ENCODE assay signal across 16 cellular contexts in genomic region chr2:231810905-231811304, GRCh38. TPM values are rescaled to one million over a fixed set of nuclear protein-coding genes. Genes with fewer than 3 reads are reported as not detected.
DNase-seq lines count a peak whose midpoint lies in the region; ATAC-seq, FAIRE-seq and TF ChIP-seq lines count a peak whose summit lies in the region.
"Had no signal": no experiment of that assay in that cellular context is flagged by ENCODE, and none has a peak within 500 bp of the region (broad histone marks: within the 10 kb centered on the region; RNA-seq: fewer than 3 reads in every experiment).

No MANE protein-coding gene starts in this region.

- peak overlapping the region; percentile 41 for H3K4me2 ChIP-seq in keratinocyte (ENCODE audit: control insufficient read depth, extremely low read depth, insufficient read depth, low read depth, low read length)

- H3K4me3 ChIP-seq in AG09309 (ENCODE audit: control insufficient read depth, low read depth, low read length) (no peak overlapping the region), brain microvascular endothelial cell (ENCODE audit: low read depth, low read length) (no peak overlapping the region), keratinocyte (ENCODE audit: control insufficient read depth in 2 of 3, extremely low read depth in 1 of 3, insufficient read depth in 2 of 3, low read depth in 1 of 3, low read length in 3 of 3) (no peak overlapping the region)
- H3K4me3 ChIP-seq: esophagus muscularis mucosa had no signal

- no peaks in the 10 kb centered on the region for H4K20me1 ChIP-seq in keratinocyte (ENCODE audit: control insufficient read depth, extremely low read depth, insufficient read depth, low read length)

- FAIRE-seq in keratinocyte (lab: Jason Lieb, UNC), result peak; percentile 70
- FAIRE-seq: HepG2, islet of Langerhans had no signal

- no peaks in the 10 kb centered on the region for H3K79me2 ChIP-seq in keratinocyte (ENCODE audit: control insufficient read depth, insufficient read depth, low read length)

- H3K27ac ChIP-seq in brain microvascular endothelial cell (peak overlapping the region; percentile 27), keratinocyte (ENCODE audit: control insufficient read depth, insufficient read depth, low read length) (peak overlapping the region; percentile 4)
- H3K27ac ChIP-seq: esophagus muscularis mucosa had no signal

- TF ChIP-seq CTCF in AG09309 (IDR thresholded peaks at IDR 0.05; ENCODE audit: control insufficient read depth, insufficient read depth, low read depth, low read length, missing control alignments), result no peak
- TF ChIP-seq CTCF in brain microvascular endothelial cell (IDR thresholded peaks at IDR 0.05; ENCODE audit: low read depth, low read length, missing control alignments), result no peak
- no peak for TF ChIP-seq CTCF in keratinocyte (optimal IDR thresholded peaks at IDR 0.05 in 1 of 3, IDR thresholded peaks at IDR 0.05 in 1 of 3, conservative IDR thresholded peaks at IDR 0.05 in 1 of 3; ENCODE audit: extremely low read depth in 1 of 3, insufficient read depth in 2 of 3, low read length in 3 of 3)

- H3K27me3 ChIP-seq in brain microvascular endothelial cell (replicated peaks) (no peaks in the 10 kb centered on the region), keratinocyte (ENCODE audit: control insufficient read depth, extremely low read depth, insufficient read depth, low read length) (no peaks in the 10 kb centered on the region)
- H3K27me3 ChIP-seq: esophagus muscularis mucosa had no signal

- H3K9ac ChIP-seq in keratinocyte (ENCODE audit: control insufficient read depth, extremely low read depth, insufficient read depth, low read length), result no peak overlapping the region

- peaks cover 2% of the 10 kb centered on the region for H3K9me1 ChIP-seq in keratinocyte (ENCODE audit: control insufficient read depth, extremely low read depth, insufficient read depth, low read length)

- in situ Hi-C loops in brain microvascular endothelial cell (cut with HindIII; ENCODE audit: low pct_ligation_motif_present, low sequenced_read_pairs), result no loop called here

- no peak for ATAC-seq in GM19463 (IDR thresholded peaks at IDR 0.05; ENCODE audit: unreplicated experiment)
- ATAC-seq: HepG2, natural killer cell had no signal

- H3K9me3 ChIP-seq in keratinocyte (ENCODE audit: control insufficient read depth, low read depth, low read length), result no peaks in the 10 kb centered on the region

- H2AFZ ChIP-seq in keratinocyte (ENCODE audit: control insufficient read depth, low read length), result no peak overlapping the region

- dilution Hi-C loops in keratinocyte (cut with MboI; ENCODE audit: extremely low pct_ligation_motif_present, low sequenced_read_pairs), result no loop called here

- H3K36me3 ChIP-seq in brain microvascular endothelial cell (replicated peaks) (peaks cover 27% of the 10 kb centered on the region), keratinocyte (ENCODE audit: control insufficient read depth in 2 of 2, extremely low read depth in 1 of 2, insufficient read depth in 2 of 2, low read length in 2 of 2) (peaks cover 9 to 17% of the 10 kb centered on the region in 2 experiments)

- peaks cover 11% of the 10 kb centered on the region for H3K4me1 ChIP-seq in keratinocyte (ENCODE audit: control insufficient read depth, extremely low read depth, insufficient read depth, low read length)

- DNase-seq in AG09309 (ENCODE audit: low read depth) (peak; percentile 49), HT1080 (ENCODE audit: low read depth) (peak; percentile 72), brain microvascular endothelial cell (peak; percentile 68), keratinocyte (ENCODE audit: low read depth, low spot score) (no peak), NCI-H2171 treated with DMSO at 0.1 percent for 48 hours (lab: John Stamatoyannopoulos, UW) (no peak), UCSD-AML1 (lab: John Stamatoyannopoulos, UW; ENCODE audit: unreplicated experiment) (no peak), superior temporal gyrus (ENCODE audit: extremely low spot score) (no peak)
- DNase-seq: activated naive CD4-positive, alpha-beta T cell; CD4-positive, CD25-positive, alpha-beta regulatory T cell; natural killer cell; NCI-H1417; NCI-H69 had no signal

RNA-seq across cellular contexts. Expression of gene COPS7B, which starts 24.7 kb away (rescaled TPM):
- total RNA-seq in HT1080 (2014; rRNA removed; shearing (Covaris generic)), result 36.6 and 45.7 TPM in 2 replicates
- polyA plus RNA-seq in HT1080 (2015; cell fraction: cytosol; rRNA removed), result 48.5 and 50.0 TPM in 2 replicates
- 105 and 116 TPM in 2 replicates for polyA plus RNA-seq in HT1080 (2015; cell fraction: nucleus; rRNA removed)
- polyA plus RNA-seq in keratinocyte, result 45.9 to 62.2 TPM (median 53.3 TPM) in 3 replicates
- 42.3 TPM for polyA plus RNA-seq in keratinocyte (2011; ENCODE audit: low read depth)
- 32.0 and 39.4 TPM in 2 replicates for polyA plus RNA-seq in keratinocyte (2011; cell fraction: cytosol; rRNA removed)
- 125 and 141 TPM in 2 replicates for polyA plus RNA-seq in keratinocyte (2011; cell fraction: nucleus; rRNA removed)
- polyA plus RNA-seq in keratinocyte (2012; ENCODE audit: low replicate concordance), result 21.5 and 31.1 TPM in 2 replicates
- polyA minus RNA-seq in keratinocyte, result 29.4 to 39.3 TPM (median 31.3 TPM) in 3 replicates
- 24.7 TPM for polyA minus RNA-seq in keratinocyte (2011; cell fraction: cytosol; rRNA and poly(A)+ RNA removed)
- 18.0 and 28.2 TPM in 2 replicates for polyA minus RNA-seq in keratinocyte (2011; cell fraction: nucleus; rRNA and poly(A)+ RNA removed)

RNA-seq across cellular contexts. Expression of gene PDE6D, which starts 29.8 kb away (rescaled TPM):
- 14.3 and 20.5 TPM in 2 replicates for total RNA-seq in HT1080 (2014; rRNA removed; shearing (Covaris generic))
- 25.8 and 30.5 TPM in 2 replicates for polyA plus RNA-seq in HT1080 (2015; cell fraction: cytosol; rRNA removed)
- 7.4 and 12.0 TPM in 2 replicates for polyA plus RNA-seq in HT1080 (2015; cell fraction: nucleus; rRNA removed)
- 24.5 to 33.6 TPM (median 31.6 TPM) in 3 replicates for polyA plus RNA-seq in keratinocyte
- 5.3 TPM for polyA plus RNA-seq in keratinocyte (2011; ENCODE audit: low read depth)
- polyA plus RNA-seq in keratinocyte (2011; cell fraction: cytosol; rRNA removed), result 27.3 and 43.9 TPM in 2 replicates
- 15.9 and 17.9 TPM in 2 replicates for polyA plus RNA-seq in keratinocyte (2011; cell fraction: nucleus; rRNA removed)
- polyA plus RNA-seq in keratinocyte (2012; ENCODE audit: low replicate concordance), result 12.9 and 18.9 TPM in 2 replicates
- 9.2 to 12.4 TPM (median 12.1 TPM) in 3 replicates for polyA minus RNA-seq in keratinocyte
- 9.8 TPM for polyA minus RNA-seq in keratinocyte (2011; cell fraction: cytosol; rRNA and poly(A)+ RNA removed)
- polyA minus RNA-seq in keratinocyte (2011; cell fraction: nucleus; rRNA and poly(A)+ RNA removed), result 2.3 and 7.1 TPM in 2 replicates

Comparison
In these comparisons a context has a peak if more than half of its experiments do, and no peak if none do; other contexts are left out.
1. DNase-seq: peak in AG09309 (single experiment), HT1080 (single experiment) and brain microvascular endothelial cell (single experiment); none in keratinocyte (single experiment), NCI-H2171 treated with DMSO at 0.1 percent for 48 hours (single experiment), UCSD-AML1 (single experiment) and superior temporal gyrus (single experiment).